Comparison of ENCODE assay signal across 9 cellular contexts in the genomic region with DNA sequence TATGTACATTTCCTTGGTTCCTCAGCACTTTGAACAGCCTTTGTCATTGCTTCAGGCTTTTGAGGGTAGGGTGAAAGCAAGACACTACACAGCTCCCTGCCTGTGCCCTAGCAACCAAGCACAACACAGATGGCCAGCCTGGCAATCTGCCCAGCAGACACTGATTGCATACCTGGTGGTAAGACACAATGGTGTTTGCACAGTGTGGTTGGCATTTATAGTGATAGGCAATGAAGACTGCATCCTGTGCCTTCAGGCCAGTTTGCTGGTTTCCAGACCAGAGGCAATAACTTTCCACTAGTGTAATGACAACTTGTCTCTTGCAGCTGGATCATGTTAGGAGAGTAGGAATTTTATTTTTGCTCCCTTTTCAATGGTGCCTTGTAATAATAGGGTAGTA.
DNase-seq lines count a peak whose midpoint lies in the region; ATAC-seq and TF ChIP-seq lines count a peak whose summit lies in the region.
"Had no signal": no experiment of that assay in that cellular context is flagged by ENCODE, and none has a peak within 500 bp of the region (broad histone marks: within the 10 kb centered on the region; RNA-seq: fewer than 3 reads in every experiment).

No MANE protein-coding gene starts in this region.

- DNase-seq in H4 (ENCODE audit: low spot score) (peak; percentile 90), NCI-H446 treated with DMSO at 0.1 percent for 48 hours (lab: John Stamatoyannopoulos, UW) (peak; percentile 40), epithelial cell of proximal tubule (ENCODE audit: low read depth) (peak; percentile 93), retinal pigment epithelial cell (ENCODE audit: low read depth) (peak; percentile 58)
- no peak for DNase-seq in activated CD4-positive, alpha-beta T cell treated with anti-CD3 and anti-CD28 coated beads, Interleukin-2, amount 50 U/mL, for 4 hours

- ATAC-seq in GM18873 (IDR thresholded peaks at IDR 0.05; ENCODE audit: low FRiP score, unreplicated experiment) (no peak), GM19397 (IDR thresholded peaks at IDR 0.05; ENCODE audit: unreplicated experiment) (no peak), HG02763 (IDR thresholded peaks at IDR 0.05; ENCODE audit: unreplicated experiment) (no peak)

- no peak for TF ChIP-seq CTCF in epithelial cell of proximal tubule (conservative IDR thresholded peaks at IDR 0.05; ENCODE audit: low read depth, low read length)
- no peak for TF ChIP-seq CTCF in retinal pigment epithelial cell (conservative IDR thresholded peaks at IDR 0.05; ENCODE audit: low read depth, low read length)

- H3K4me3 ChIP-seq in epithelial cell of proximal tubule (ENCODE audit: low read depth, low read length) (no peak overlapping the region), retinal pigment epithelial cell (ENCODE audit: low read length) (no peak overlapping the region)
- H3K4me3 ChIP-seq: dorsolateral prefrontal cortex had no signal

Comparison
In these comparisons a context has a peak if more than half of its experiments do, and no peak if none do; other contexts are left out.
1. DNase-seq: peak in H4 (single experiment), NCI-H446 treated with DMSO at 0.1 percent for 48 hours (single experiment), epithelial cell of proximal tubule (single experiment) and retinal pigment epithelial cell (single experiment); none in activated CD4-positive, alpha-beta T cell treated with anti-CD3 and anti-CD28 coated beads, Interleukin-2, amount 50 U/mL, for 4 hours (0 of 2).